In genomic region chr7:91814189-91814588, GRCh38 we compare ENCODE assay signal across 27 cellular contexts.
DNase-seq lines count a peak whose midpoint lies in the region; ATAC-seq, FAIRE-seq and TF ChIP-seq lines count a peak whose summit lies in the region.
"Had no signal": no experiment of that assay in that cellular context is flagged by ENCODE, and none has a peak within 500 bp of the region (broad histone marks: within the 10 kb centered on the region; RNA-seq: fewer than 3 reads in every experiment).

No MANE protein-coding gene starts in this region.

- no peak for TF ChIP-seq CTCF in esophagus squamous epithelium (IDR thresholded peaks at IDR 0.05)
- no peak for TF ChIP-seq CTCF in heart right ventricle (IDR thresholded peaks at IDR 0.05)

- TF ChIP-seq POLR2A in esophagus squamous epithelium (IDR thresholded peaks at IDR 0.05), result no peak
- no peak for TF ChIP-seq POLR2A in H54 (IDR thresholded peaks at IDR 0.05; ENCODE audit: low read depth, low read length)

- H3K27ac ChIP-seq in esophagus squamous epithelium (no peak overlapping the region), heart right ventricle (no peak overlapping the region)
- H3K27ac ChIP-seq: body of pancreas, HL-60, prostate gland had no signal

- no peaks in the 10 kb centered on the region for H3K36me3 Mint-ChIP-seq in activated T-helper 17 cell treated with anti-CD3 and anti-CD28 coated beads, Interleukin-2, amount 50 U/mL, for 72 hours (ENCODE audit: low read depth)
- H3K36me3 Mint-ChIP-seq: activated CD4-positive, alpha-beta memory T cell treated with anti-CD3 and anti-CD28 coated beads for 36 hours had no signal

- H3K9me3 Mint-ChIP-seq in activated T-helper 17 cell treated with anti-CD3 and anti-CD28 coated beads, Interleukin-2, amount 50 U/mL, for 72 hours, result peaks cover 11% of the 10 kb centered on the region

- no peaks in the 10 kb centered on the region for H3K4me1 ChIP-seq in esophagus squamous epithelium
- peaks cover 0 to 17% (median 6%) of the 10 kb centered on the region in 9 donors for H3K4me1 ChIP-seq in heart right ventricle
- H3K4me1 ChIP-seq: body of pancreas, prostate gland had no signal

- H3K4me3 ChIP-seq in esophagus squamous epithelium (no peak overlapping the region), heart right ventricle (no peak overlapping the region)
- H3K4me3 ChIP-seq: body of pancreas, prostate gland had no signal

- no peak for FAIRE-seq in H54 (lab: Jason Lieb, UNC)
- FAIRE-seq: colon, endometrium, small intestine had no signal

- intact Hi-C loops in esophagus squamous epithelium (cut with DNase I) (no loop called here), heart right ventricle (cut with DNase I) (no loop called here)

- H3K27me3 Mint-ChIP-seq in activated T-helper 17 cell treated with anti-CD3 and anti-CD28 coated beads, Interleukin-2, amount 50 U/mL, for 72 hours, result no peaks in the 10 kb centered on the region
- H3K27me3 Mint-ChIP-seq: activated CD4-positive, alpha-beta memory T cell treated with anti-CD3 and anti-CD28 coated beads for 36 hours; activated naive CD8-positive, alpha-beta T cell; T-cell had no signal

- no peaks in the 10 kb centered on the region for H3K27me3 ChIP-seq in esophagus squamous epithelium
- H3K27me3 ChIP-seq in heart right ventricle, result no peaks in the 10 kb centered on the region
- H3K27me3 ChIP-seq: body of pancreas had no signal

- H3K4me3 Mint-ChIP-seq in activated T-helper 17 cell treated with anti-CD3 and anti-CD28 coated beads, Interleukin-2, amount 50 U/mL, for 72 hours, result no peak overlapping the region
- H3K4me3 Mint-ChIP-seq: activated CD4-positive, alpha-beta memory T cell treated with anti-CD3 and anti-CD28 coated beads for 36 hours; activated naive CD8-positive, alpha-beta T cell; T-cell had no signal

- no peaks in the 10 kb centered on the region for H3K9me3 ChIP-seq in esophagus squamous epithelium
- peaks cover 0 to 4% (median 0%) of the 10 kb centered on the region in 11 donors for H3K9me3 ChIP-seq in heart right ventricle
- H3K9me3 ChIP-seq: body of pancreas, prostate gland had no signal

- H3K36me3 ChIP-seq in esophagus squamous epithelium (no peaks in the 10 kb centered on the region), heart right ventricle (no peaks in the 10 kb centered on the region)
- H3K36me3 ChIP-seq: prostate gland had no signal

- H3K27ac Mint-ChIP-seq in activated T-helper 17 cell treated with anti-CD3 and anti-CD28 coated beads, Interleukin-2, amount 50 U/mL, for 72 hours, result no peak overlapping the region
- H3K27ac Mint-ChIP-seq: activated CD4-positive, alpha-beta memory T cell treated with anti-CD3 and anti-CD28 coated beads for 36 hours; activated naive CD8-positive, alpha-beta T cell; T-cell had no signal

- peak; percentile 68 for ATAC-seq in GM18858 (IDR thresholded peaks at IDR 0.05; ENCODE audit: unreplicated experiment)
- peak; percentile 73 for ATAC-seq in GM21367 (IDR thresholded peaks at IDR 0.05; ENCODE audit: unreplicated experiment)
- ATAC-seq in HG02973 (IDR thresholded peaks at IDR 0.05; ENCODE audit: unreplicated experiment), result peak; percentile 74
- ATAC-seq in activated T-helper 17 cell treated with anti-CD3 and anti-CD28 coated beads, Interleukin-2, amount 50 U/mL, for 72 hours (replicated peaks), result peak; percentile 75
- no peak for ATAC-seq in heart right ventricle
- ATAC-seq: body of pancreas, T-cell had no signal

- no peaks in the 10 kb centered on the region for H3K4me1 Mint-ChIP-seq in activated T-helper 17 cell treated with anti-CD3 and anti-CD28 coated beads, Interleukin-2, amount 50 U/mL, for 72 hours
- H3K4me1 Mint-ChIP-seq: T-cell had no signal

- WGBS in esophagus squamous epithelium, 2 donors, result 85 to 96% methylated on average over 1 of the region's 1 CpG
- 85 to 97% methylated on average over 1 of the region's 1 CpG for WGBS in heart right ventricle, 2 donors

- DNase-seq in NCI-H69 (lab: John Stamatoyannopoulos, UW) (no peak), esophagus squamous epithelium (lab: John Stamatoyannopoulos, UW) (no peak), heart right ventricle (no peak), H54 (ENCODE audit: insufficient read length, low spot score) (no peak)
- DNase-seq: activated CD4-positive, alpha-beta memory T cell treated with anti-CD3 and anti-CD28 coated beads for 36 hours; activated T-cell treated with anti-CD3 and anti-CD28 coated beads, Interleukin-2, amount 50 U/mL, for 1 hour; AML-193; body of pancreas; HCEC 1CT; IMR-90; mesendoderm; MM.1S; NCI-H1694; NCI-H446 treated with DMSO at 0.1 percent for 48 hours; small intestine; stimulated activated CD4-positive, alpha-beta T cell treated with anti-CD3 and anti-CD28 coated beads, Interleukin-4, amount 100 ng/mL, for 24 hours; substantia nigra; T-cell had no signal

Comparison
In these comparisons a context has a peak if more than half of its experiments do, and no peak if none do; other contexts are left out.
1. ATAC-seq: peak in GM18858 (single experiment), GM21367 (single experiment), HG02973 (single experiment) and activated T-helper 17 cell treated with anti-CD3 and anti-CD28 coated beads, Interleukin-2, amount 50 U/mL, for 72 hours (single experiment); none in heart right ventricle (0 of 8).